Comparison of ENCODE assay signal across 8 cellular contexts in genomic region chr1:91732291-91732953, GRCh38.
DNase-seq lines count a peak whose midpoint lies in the region; ATAC-seq lines count a peak whose summit lies in the region.

No MANE protein-coding gene starts in this region.

- peak overlapping the region; percentile 89 for H3K27ac Mint-ChIP-seq in activated CD4-positive, alpha-beta T cell treated with anti-CD3 and anti-CD28 coated beads for 36 hours
- H3K27ac Mint-ChIP-seq in activated CD4-positive, alpha-beta T cell treated with anti-CD3 and anti-CD28 coated beads, Interleukin-2, amount 10 ng/mL, durations not matched to agents 7 days and 5 days, result no peak overlapping the region

- no peak overlapping the region for H2BK12ac ChIP-seq in trophoblast cell (ENCODE audit: low read length)

- peaks cover 48% of the 10 kb centered on the region for H3K4me1 Mint-ChIP-seq in activated CD4-positive, alpha-beta T cell treated with anti-CD3 and anti-CD28 coated beads for 36 hours
- peaks cover 40% of the 10 kb centered on the region for H3K4me1 Mint-ChIP-seq in activated CD4-positive, alpha-beta T cell treated with anti-CD3 and anti-CD28 coated beads, Interleukin-2, amount 10 ng/mL, durations not matched to agents 7 days and 5 days

- H3K9me3 Mint-ChIP-seq in activated CD4-positive, alpha-beta T cell treated with anti-CD3 and anti-CD28 coated beads for 36 hours (ENCODE audit: low read depth), result no peaks in the 10 kb centered on the region
- no peaks in the 10 kb centered on the region for H3K9me3 Mint-ChIP-seq in activated CD4-positive, alpha-beta T cell treated with anti-CD3 and anti-CD28 coated beads, Interleukin-2, amount 10 ng/mL, durations not matched to agents 7 days and 5 days

- H4K91ac ChIP-seq in trophoblast cell (ENCODE audit: low read depth, low read length), result no peak overlapping the region

- CTCF ChIA-PET in activated CD4-positive, alpha-beta T cell treated with anti-CD3 and anti-CD28 coated beads for 36 hours (lab: Charles Lee), result interaction anchor here (0.7 to 1.3 kb wide), 5 partner anchors 9 to 167 kb away, joined by 3 to 5 read pairs (median 3); no protein-coding TSS in a partner anchor
- CTCF ChIA-PET in activated CD4-positive, alpha-beta T cell treated with anti-CD3 and anti-CD28 coated beads, Interleukin-2, amount 10 ng/mL, durations not matched to agents 7 days and 5 days (lab: Charles Lee), result interaction anchor here (0.9 to 1.4 kb wide), 2 partner anchors 15 to 51 kb away, joined by 4 read pairs; no protein-coding TSS in a partner anchor

- H3K36me3 ChIP-seq in trophoblast cell (ENCODE audit: control insufficient read depth in 1 of 2, insufficient read depth in 2 of 2, low read length in 2 of 2), result no peaks in the 10 kb centered on the region

- no peak overlapping the region for H3K4ac ChIP-seq in trophoblast cell (ENCODE audit: low read depth, low read length)

- H3K36me3 Mint-ChIP-seq in activated CD4-positive, alpha-beta T cell treated with anti-CD3 and anti-CD28 coated beads for 36 hours (ENCODE audit: low read depth), result peaks cover 27% of the 10 kb centered on the region
- H3K36me3 Mint-ChIP-seq in activated CD4-positive, alpha-beta T cell treated with anti-CD3 and anti-CD28 coated beads, Interleukin-2, amount 10 ng/mL, durations not matched to agents 7 days and 5 days (ENCODE audit: low read depth), result peaks cover 28% of the 10 kb centered on the region

- no peaks in the 10 kb centered on the region for H3K27me3 ChIP-seq in trophoblast cell (ENCODE audit: insufficient read depth, low read length)

- no peak overlapping the region for H2BK5ac ChIP-seq in trophoblast cell (ENCODE audit: low read depth, low read length, poor library complexity)

- peak overlapping the region; percentile 15 for H3K4me2 ChIP-seq in trophoblast cell (ENCODE audit: low read length)

- H2AK5ac ChIP-seq in trophoblast cell (ENCODE audit: low read length), result no peak overlapping the region

- POLR2A ChIA-PET in activated CD4-positive, alpha-beta T cell treated with anti-CD3 and anti-CD28 coated beads for 36 hours (lab: Charles Lee), result interaction anchor here (0.6 to 2.1 kb wide), 4 partner anchors 20 to 113 kb away, joined by 3 to 12 read pairs (median 5); no protein-coding TSS in a partner anchor
- POLR2A ChIA-PET in activated CD4-positive, alpha-beta T cell treated with anti-CD3 and anti-CD28 coated beads, Interleukin-2, amount 10 ng/mL, durations not matched to agents 7 days and 5 days (lab: Charles Lee), result no interaction called here

- peaks cover 8 to 14% of the 10 kb centered on the region in 2 experiments for H3K4me1 ChIP-seq in trophoblast cell (ENCODE audit: control insufficient read depth in 1 of 2, insufficient read depth in 2 of 2, low read length in 2 of 2)

- peaks cover 5% of the 10 kb centered on the region for H3K27me3 Mint-ChIP-seq in activated CD4-positive, alpha-beta T cell treated with anti-CD3 and anti-CD28 coated beads for 36 hours
- H3K27me3 Mint-ChIP-seq in activated CD4-positive, alpha-beta T cell treated with anti-CD3 and anti-CD28 coated beads, Interleukin-2, amount 10 ng/mL, durations not matched to agents 7 days and 5 days, result no peaks in the 10 kb centered on the region

- ATAC-seq in activated CD4-positive, alpha-beta T cell treated with anti-CD3 and anti-CD28 coated beads for 36 hours, result peak; percentile 47

- no peak overlapping the region for H3K14ac ChIP-seq in trophoblast cell (ENCODE audit: low read length)

- H3K4me3 ChIP-seq in trophoblast cell (ENCODE audit: low read depth, low read length), result no peak overlapping the region

- no peak overlapping the region for H3K9ac ChIP-seq in trophoblast cell (ENCODE audit: low read length)

- DNase-seq in activated CD4-positive, alpha-beta T cell treated with anti-CD3 and anti-CD28 coated beads for 36 hours, result peak; percentile 58
- DNase-seq in activated CD4-positive, alpha-beta T cell treated with anti-CD3 and anti-CD28 coated beads, Interleukin-2, amount 10 ng/mL, durations not matched to agents 7 days and 5 days, result no peak
- DNase-seq in NCI-H510A (lab: John Stamatoyannopoulos, UW) (peak; percentile 50), dedifferentiated amniotic fluid mesenchymal stem cell (ENCODE audit: extremely low spot score) (peak; percentile 77), trophoblast cell (no peak), NCI-H2081 (lab: John Stamatoyannopoulos, UW) (no peak), midbrain (lab: John Stamatoyannopoulos, UW) (no peak)
- no peak for DNase-seq in activated CD4-positive, CD25-positive, alpha-beta regulatory T cell (lab: John Stamatoyannopoulos, UW)

- no peak overlapping the region for H2BK120ac ChIP-seq in trophoblast cell (ENCODE audit: insufficient read depth, low read length, poor library complexity)

- H3K79me1 ChIP-seq in trophoblast cell (ENCODE audit: low read length), result peaks cover 2% of the 10 kb centered on the region

- no peak overlapping the region for H4K8ac ChIP-seq in trophoblast cell (ENCODE audit: low read depth, low read length)

- no peaks in the 10 kb centered on the region for H3K79me2 ChIP-seq in trophoblast cell (ENCODE audit: control insufficient read depth, insufficient read depth, low read length, poor library complexity)

- no peak overlapping the region for H3K23ac ChIP-seq in trophoblast cell (ENCODE audit: low read length)

- H2AFZ ChIP-seq in trophoblast cell (ENCODE audit: insufficient read depth, low read length, poor library complexity), result no peak overlapping the region

- no peak overlapping the region for H4K12ac ChIP-seq in trophoblast cell (ENCODE audit: low read depth, low read length)

- no peak overlapping the region for H3K18ac ChIP-seq in trophoblast cell (ENCODE audit: low read length)

- no peak overlapping the region for H3K27ac ChIP-seq in trophoblast cell (ENCODE audit: low read depth, low read length)

- intact Hi-C loops in activated CD4-positive, alpha-beta T cell treated with anti-CD3 and anti-CD28 coated beads for 36 hours (cut with DNase I, micrococcal nuclease), result loop anchor here (1.0 to 5.0 kb wide), 8 partner anchors 19 to 230 kb away; partner anchors contain the start of gene CDC7 (in 1 of the 2)

- H3K9me3 ChIP-seq in trophoblast cell (ENCODE audit: insufficient read depth, low read depth, low read length), result no peaks in the 10 kb centered on the region

- no peak overlapping the region for H3K4me3 Mint-ChIP-seq in activated CD4-positive, alpha-beta T cell treated with anti-CD3 and anti-CD28 coated beads for 36 hours
- no peak overlapping the region for H3K4me3 Mint-ChIP-seq in activated CD4-positive, alpha-beta T cell treated with anti-CD3 and anti-CD28 coated beads, Interleukin-2, amount 10 ng/mL, durations not matched to agents 7 days and 5 days

- WGBS in trophoblast cell (ENCODE audit: extremely low coverage, insufficient coverage, insufficient read length), result no CpG with 5 or more reads among the region's 12 CpGs

Comparison
In these comparisons a context has a peak if more than half of its experiments do, and no peak if none do; other contexts are left out.
1. DNase-seq: peak in activated CD4-positive, alpha-beta T cell treated with anti-CD3 and anti-CD28 coated beads for 36 hours (single experiment), NCI-H510A (single experiment) and dedifferentiated amniotic fluid mesenchymal stem cell (single experiment); none in activated CD4-positive, alpha-beta T cell treated with anti-CD3 and anti-CD28 coated beads, Interleukin-2, amount 10 ng/mL, durations not matched to agents 7 days and 5 days (single experiment), trophoblast cell (0 of 2), NCI-H2081 (0 of 2), activated CD4-positive, CD25-positive, alpha-beta regulatory T cell (0 of 4) and midbrain (single experiment).